Comparison of ENCODE assay signal across 8 cellular contexts in the genomic region with DNA sequence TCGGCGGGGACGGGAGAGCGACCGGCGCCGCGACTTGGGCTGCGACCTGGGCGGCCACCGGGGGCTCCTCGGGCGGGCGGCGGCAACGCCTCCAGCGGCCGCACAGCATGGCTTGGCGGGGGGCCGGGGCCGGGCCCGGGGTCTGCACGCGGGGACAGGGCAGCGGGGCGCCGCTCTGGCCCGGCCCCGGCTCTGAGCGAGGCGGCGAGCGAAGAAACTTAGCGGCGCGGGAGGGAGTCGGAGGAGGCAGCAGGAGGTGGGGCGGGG. TPM values are rescaled to one million over a fixed set of nuclear protein-coding genes. Genes with fewer than 3 reads are reported as not detected.
DNase-seq lines count a peak whose midpoint lies in the region; ATAC-seq, FAIRE-seq and TF ChIP-seq lines count a peak whose summit lies in the region.

A gene with protein sequence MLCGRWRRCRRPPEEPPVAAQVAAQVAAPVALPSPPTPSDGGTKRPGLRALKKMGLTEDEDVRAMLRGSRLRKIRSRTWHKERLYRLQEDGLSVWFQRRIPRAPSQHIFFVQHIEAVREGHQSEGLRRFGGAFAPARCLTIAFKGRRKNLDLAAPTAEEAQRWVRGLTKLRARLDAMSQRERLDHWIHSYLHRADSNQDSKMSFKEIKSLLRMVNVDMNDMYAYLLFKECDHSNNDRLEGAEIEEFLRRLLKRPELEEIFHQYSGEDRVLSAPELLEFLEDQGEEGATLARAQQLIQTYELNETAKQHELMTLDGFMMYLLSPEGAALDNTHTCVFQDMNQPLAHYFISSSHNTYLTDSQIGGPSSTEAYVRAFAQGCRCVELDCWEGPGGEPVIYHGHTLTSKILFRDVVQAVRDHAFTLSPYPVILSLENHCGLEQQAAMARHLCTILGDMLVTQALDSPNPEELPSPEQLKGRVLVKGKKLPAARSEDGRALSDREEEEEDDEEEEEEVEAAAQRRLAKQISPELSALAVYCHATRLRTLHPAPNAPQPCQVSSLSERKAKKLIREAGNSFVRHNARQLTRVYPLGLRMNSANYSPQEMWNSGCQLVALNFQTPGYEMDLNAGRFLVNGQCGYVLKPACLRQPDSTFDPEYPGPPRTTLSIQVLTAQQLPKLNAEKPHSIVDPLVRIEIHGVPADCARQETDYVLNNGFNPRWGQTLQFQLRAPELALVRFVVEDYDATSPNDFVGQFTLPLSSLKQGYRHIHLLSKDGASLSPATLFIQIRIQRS (minus strand): TSS at position 214 of the 267 bp plus-strand sequence. CDS start 105 bp downstream, at position 109.

- H3K27me3 ChIP-seq in osteoblast (ENCODE audit: insufficient read depth, low read length) = no peaks in the 10 kb centered on the region

- H3K79me2 ChIP-seq in osteoblast (ENCODE audit: insufficient read depth, low read length) = peaks cover 19% of the 10 kb centered on the region

- H3K4me3 ChIP-seq in fibroblast of mammary gland (ENCODE audit: control insufficient read depth, low read depth, low read length) = peak within 1 kb of the TSS; percentile 70
- peak within 1 kb of the TSS; percentile 93 for H3K4me3 ChIP-seq in osteoblast (ENCODE audit: insufficient read depth, low read length)

- peaks cover 33% of the 10 kb centered on the region for H3K4me1 ChIP-seq in osteoblast (ENCODE audit: insufficient read depth, low read length)

- FAIRE-seq in D721Med (lab: Jason Lieb, UNC) = no peak

- DNase-seq in H4 (ENCODE audit: low spot score) (no peak), SW480 (ENCODE audit: low spot score) (peak; percentile 85), fibroblast of mammary gland (ENCODE audit: low read depth) (no peak), osteoblast (ENCODE audit: insufficient read length, low spot score, missing footprints) (no peak), D721Med (ENCODE audit: insufficient read length, low spot score) (no peak), amygdala (lab: John Stamatoyannopoulos, UW) (no peak), NCI-H1105 treated with DMSO at 0.1 percent for 48 hours (lab: John Stamatoyannopoulos, UW) (no peak)

- no peaks in the 10 kb centered on the region for H3K9me3 ChIP-seq in osteoblast (ENCODE audit: low read depth, low read length)

- no peaks in the 10 kb centered on the region for H3K36me3 ChIP-seq in osteoblast (ENCODE audit: insufficient read depth, low read length)

- TF ChIP-seq CTCF in fibroblast of mammary gland (conservative IDR thresholded peaks at IDR 0.05; ENCODE audit: control insufficient read depth, insufficient read depth, low read depth, low read length) = no peak
- TF ChIP-seq CTCF in osteoblast (IDR thresholded peaks at IDR 0.05; ENCODE audit: extremely low read depth, low read depth, low read length) = no peak
- TF ChIP-seq CTCF in D721Med (IDR thresholded peaks at IDR 0.05; ENCODE audit: insufficient read depth, missing control alignments) = no peak

- no peak for ATAC-seq in HG03139 (IDR thresholded peaks at IDR 0.05; ENCODE audit: unreplicated experiment)

- H3K4me2 ChIP-seq in osteoblast (ENCODE audit: insufficient read depth, low read length) = peak within 1 kb of the TSS; percentile 100

- peak within 1 kb of the TSS; percentile 83 for H3K27ac ChIP-seq in osteoblast (ENCODE audit: low read depth, low read length)

- H4K20me1 ChIP-seq in osteoblast (ENCODE audit: insufficient read depth, low read length) = no peaks in the 10 kb centered on the region

- H2AFZ ChIP-seq in osteoblast (ENCODE audit: low read length) = peak within 1 kb of the TSS; percentile 95

RNA-seq across cellular contexts. Expression of the gene that starts here (rescaled TPM):
- total RNA-seq in H4 (2014; rRNA removed; shearing (Covaris generic)) = 21.0 and 157 TPM in 2 replicates
- 31.5 and 47.7 TPM in 2 replicates for total RNA-seq in osteoblast
